8 cellular contexts compared by ENCODE assay signal in the genomic region with DNA sequence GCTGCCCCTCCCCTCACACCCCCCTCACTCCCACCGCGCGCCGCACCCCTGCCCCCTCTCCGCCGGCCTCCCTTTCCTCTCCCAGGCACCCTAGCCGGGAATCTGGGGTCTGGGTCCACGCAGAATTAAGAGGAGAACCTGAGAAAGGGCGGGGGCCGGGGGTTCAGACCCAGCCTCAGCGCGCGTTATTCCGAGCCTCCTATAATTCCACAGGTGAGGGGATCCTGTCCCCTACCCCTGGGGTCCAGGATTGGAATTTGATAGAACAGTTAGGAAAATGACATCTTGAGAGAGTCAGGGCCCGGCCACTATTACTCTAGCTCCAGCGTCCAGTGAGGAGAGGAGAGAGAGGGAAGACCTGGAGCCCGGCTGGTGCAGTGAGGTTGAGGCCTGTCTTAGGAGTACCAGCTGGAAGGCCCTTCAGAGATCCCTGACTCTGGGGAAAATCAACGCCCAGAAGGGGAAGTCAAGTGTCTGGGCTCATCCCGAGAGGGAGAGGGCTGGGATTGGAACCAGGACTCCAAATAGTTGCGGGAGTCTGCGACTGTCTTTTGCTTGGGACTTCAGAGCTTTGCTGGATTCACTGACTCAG. TPM values are rescaled to one million over a fixed set of nuclear protein-coding genes. Genes with fewer than 3 reads are reported as not detected.
A peak's percentile ranks its signal among the peaks of the same experiment; 100 is the strongest.
DNase-seq lines count a peak whose midpoint lies in the region; ATAC-seq, FAIRE-seq and TF ChIP-seq lines count a peak whose summit lies in the region.

No MANE protein-coding gene starts in this region.

- DNase-seq in activated naive CD4-positive, alpha-beta T cell treated with anti-CD3 and anti-CD28 coated beads, Interleukin-2, amount 10 ng/mL, durations not matched to agents 7 days and 5 days, result no peak
- DNase-seq in activated naive CD4-positive, alpha-beta T cell (lab: John Stamatoyannopoulos, UW), result no peak
- DNase-seq in adipocyte (ENCODE audit: low read depth) (peak; percentile 15), kidney (no peak), stomach (no peak)

- peaks cover 12% of the 10 kb centered on the region for H3K27me3 Mint-ChIP-seq in activated naive CD4-positive, alpha-beta T cell treated with anti-CD3 and anti-CD28 coated beads, Interleukin-2, amount 10 ng/mL, durations not matched to agents 7 days and 5 days

- no peak for FAIRE-seq in kidney (lab: Jason Lieb, UNC)

- H3K36me3 ChIP-seq in adipocyte (ENCODE audit: control insufficient read depth, insufficient read depth, low read length, severe bottlenecking) (no peaks in the 10 kb centered on the region), kidney (ENCODE audit: control insufficient read depth in 1 of 2, insufficient read depth in 2 of 2, low read length in 2 of 2) (no peaks in the 10 kb centered on the region), stomach (no peaks in the 10 kb centered on the region)

- H3K4me1 Mint-ChIP-seq in activated naive CD4-positive, alpha-beta T cell treated with anti-CD3 and anti-CD28 coated beads, Interleukin-2, amount 10 ng/mL, durations not matched to agents 7 days and 5 days, result peaks cover 65% of the 10 kb centered on the region

- H3K27ac Mint-ChIP-seq in activated naive CD4-positive, alpha-beta T cell treated with anti-CD3 and anti-CD28 coated beads, Interleukin-2, amount 10 ng/mL, durations not matched to agents 7 days and 5 days, result peak overlapping the region; percentile 61

- intact Hi-C loops in kidney (cut with DNase I), result no loop called here
- intact Hi-C loops in stomach (cut with DNase I; ENCODE audit: low total_unique reads), result loop anchor here (5.0 kb wide), 1 partner anchor 128 kb away; a partner anchor contains a TSS

- no peak for TF ChIP-seq CTCF in kidney (IDR thresholded peaks at IDR 0.05; ENCODE audit: borderline replicate concordance, extremely low read depth, insufficient read depth)
- no peak for TF ChIP-seq CTCF in stomach (IDR thresholded peaks at IDR 0.05)

- ATAC-seq in GM21515 (IDR thresholded peaks at IDR 0.05; ENCODE audit: unreplicated experiment), result no peak
- no peak for ATAC-seq in HG03571 (IDR thresholded peaks at IDR 0.05; ENCODE audit: unreplicated experiment)
- ATAC-seq in HG02642 (IDR thresholded peaks at IDR 0.05; ENCODE audit: poor library complexity, unreplicated experiment), result no peak

- peaks cover 4% of the 10 kb centered on the region for H3K36me3 Mint-ChIP-seq in activated naive CD4-positive, alpha-beta T cell treated with anti-CD3 and anti-CD28 coated beads, Interleukin-2, amount 10 ng/mL, durations not matched to agents 7 days and 5 days

- peak overlapping the region; percentile 22 for H3K4me3 Mint-ChIP-seq in activated naive CD4-positive, alpha-beta T cell treated with anti-CD3 and anti-CD28 coated beads, Interleukin-2, amount 10 ng/mL, durations not matched to agents 7 days and 5 days

- CTCF ChIA-PET in activated naive CD4-positive, alpha-beta T cell treated with anti-CD3 and anti-CD28 coated beads, Interleukin-2, amount 10 ng/mL, durations not matched to agents 7 days and 5 days (lab: Charles Lee), result interaction anchor here (0.7 to 2.4 kb wide), 7 partner anchors 9 to 133 kb away, joined by 3 to 14 read pairs (median 3); a partner anchor contains a TSS

- H3K4me3 ChIP-seq in adipocyte (ENCODE audit: low read length) (peak overlapping the region; percentile 85), kidney (ENCODE audit: low read length in 2 of 2) (peak overlapping the region in 1 of 2 donors; percentile 69), stomach (peak overlapping the region; percentile 64 to 72 (median 66))

- H3K27me3 ChIP-seq in adipocyte (replicated peaks; ENCODE audit: control insufficient read depth, insufficient read depth, low read length) (peaks cover 9% of the 10 kb centered on the region), stomach (peaks cover 0 to under 1% (median 0%) of the 10 kb centered on the region in 3 donors)

- no peaks in the 10 kb centered on the region for H3K9me3 ChIP-seq in adipocyte (ENCODE audit: control insufficient read depth, low read length)
- H3K9me3 ChIP-seq in kidney (ENCODE audit: control insufficient read depth in 1 of 2, low read length in 2 of 2), result no peaks in the 10 kb centered on the region
- no peaks in the 10 kb centered on the region for H3K9me3 ChIP-seq in stomach

- 28 to 40% (median 31%) methylated on average over 16 to 21 of the region's 21 CpGs for WGBS in stomach, 5 donors

- no peaks in the 10 kb centered on the region for H3K9me3 Mint-ChIP-seq in activated naive CD4-positive, alpha-beta T cell treated with anti-CD3 and anti-CD28 coated beads, Interleukin-2, amount 10 ng/mL, durations not matched to agents 7 days and 5 days

- TF ChIP-seq POLR2A in stomach (IDR thresholded peaks at IDR 0.05), result no peak

- H3K9ac ChIP-seq in adipocyte (ENCODE audit: low read length) (peak overlapping the region; percentile 88), kidney (ENCODE audit: low read length in 2 of 2) (peak overlapping the region in 1 of 2 donors; percentile 78)

- H3K4me1 ChIP-seq in adipocyte (ENCODE audit: control insufficient read depth, insufficient read depth, low read length) (peaks cover 17% of the 10 kb centered on the region), kidney (ENCODE audit: control insufficient read depth in 1 of 2, insufficient read depth in 1 of 2, low read depth in 1 of 2, low read length in 2 of 2) (peaks cover 19 to 24% of the 10 kb centered on the region in 2 donors), stomach (peaks cover 6 to 34% (median 22%) of the 10 kb centered on the region in 4 donors)

- peak overlapping the region; percentile 89 to 91 for H3K27ac ChIP-seq in kidney (ENCODE audit: low read depth in 2 of 2, low read length in 2 of 2)
- peak overlapping the region; percentile 91 to 96 (median 96) for H3K27ac ChIP-seq in stomach

- no peak for TF ChIP-seq EP300 in stomach (IDR thresholded peaks at IDR 0.05)

RNA-seq across cellular contexts. Expression of a gene that starts 17.3 kb away (rescaled TPM):
- total RNA-seq in kidney (72.5 TPM), stomach (10 to 100 TPM in 3 of 5 donors, 1 to 10 TPM in 2; 2.3 to 43.9 (median 31.2) TPM)
- polyA plus RNA-seq in kidney (ENCODE audit: insufficient read depth, low read depth, low replicate concordance) (20.9 TPM), stomach (10 to 100 TPM in 2 of 3 donors, 1 to 10 TPM in 1; 9.5 to 34.7 (median 14.7) TPM)

RNA-seq across cellular contexts. Expression of a gene that starts 24.7 kb away (rescaled TPM):
- 51.6 TPM for total RNA-seq in kidney
- 186 TPM for polyA plus RNA-seq in kidney (ENCODE audit: insufficient read depth, low read depth, low replicate concordance)
- total RNA-seq in stomach, result 100 to 1,000 TPM in 2 of 5 donors, 10 to 100 TPM in 2, 1 to 10 TPM in 1; 9.3 to 312 (median 25.9) TPM
- 100 to 1,000 TPM; 106 to 134 (median 132) TPM for polyA plus RNA-seq in stomach

RNA-seq across cellular contexts. Expression of a gene that starts 55.2 kb away (rescaled TPM):
- total RNA-seq in kidney (186 TPM), stomach (100 to 1,000 TPM in 2 of 5 donors, 10 to 100 TPM in 3; 53.1 to 402 (median 81.7) TPM)
- polyA plus RNA-seq in kidney (ENCODE audit: insufficient read depth, low read depth, low replicate concordance) (76.5 TPM), stomach (10 to 100 TPM; 13.1 to 47.7 (median 25.3) TPM)
